In the genomic region with DNA sequence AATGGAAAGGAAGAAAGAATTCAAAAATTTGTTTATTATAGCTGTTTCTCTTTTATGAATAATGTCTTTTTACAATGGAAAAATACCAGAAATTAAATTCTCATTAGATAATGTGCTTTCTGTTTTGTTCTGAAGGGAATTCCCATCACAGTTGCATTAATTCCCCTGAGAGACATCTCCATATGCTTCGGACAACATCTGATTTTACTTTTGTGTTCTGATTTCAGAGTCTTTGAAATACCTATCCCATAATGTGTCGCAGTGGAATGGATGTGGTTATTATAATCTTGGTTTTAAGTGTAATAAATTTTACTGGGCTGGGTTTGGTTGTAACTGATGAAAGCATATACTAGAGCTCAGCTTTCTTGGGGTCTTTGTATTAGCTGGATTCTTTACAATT, we compare ENCODE assay signal across 17 cellular contexts. TPM values are rescaled to one million over a fixed set of nuclear protein-coding genes. Genes with fewer than 3 reads are reported as not detected.
A peak's percentile ranks its signal among the peaks of the same experiment; 100 is the strongest.
DNase-seq lines count a peak whose midpoint lies in the region; TF ChIP-seq lines count a peak whose summit lies in the region.
"Had no signal": no experiment of that assay in that cellular context is flagged by ENCODE, and none has a peak within 500 bp of the region (broad histone marks: within the 10 kb centered on the region; RNA-seq: fewer than 3 reads in every experiment).

No MANE protein-coding gene starts in this region.

- DNase-seq in AG04449 (ENCODE audit: low read depth, low spot score), result peak; percentile 31
- DNase-seq in NCI-H2171 treated with DMSO at 0.1 percent for 48 hours (lab: John Stamatoyannopoulos, UW), result peak; percentile 57
- peak; percentile 97 for DNase-seq in fibroblast of mammary gland (ENCODE audit: low read depth)
- no peak for DNase-seq in nucleus accumbens (lab: John Stamatoyannopoulos, UW)
- DNase-seq in NCI-H1105 treated with DMSO at 0.1 percent for 48 hours (lab: John Stamatoyannopoulos, UW), result no peak
- no peak for DNase-seq in pons (ENCODE audit: low spot score)
- no peak for DNase-seq in T-helper 2 cell treated with Interferon-gamma antibody and Interleukin-4, amounts not matched to agents 5 μg/mL and 100 μg/mL, for 36 hours (ENCODE audit: low spot score)
- DNase-seq: activated CD4-positive, alpha-beta T cell treated with anti-CD3 and anti-CD28 coated beads for 48 hours; amygdala; DND-41; effector CD8-positive, alpha-beta T cell; head of caudate nucleus; natural killer cell; NCI-H1092; small intestine had no signal

- no peaks in the 10 kb centered on the region for H3K36me3 ChIP-seq in skeletal muscle satellite cell (ENCODE audit: insufficient read depth, low read length)
- H3K36me3 ChIP-seq: BLaER1 had no signal

- H3K4me1 ChIP-seq in skeletal muscle satellite cell (ENCODE audit: control insufficient read depth, insufficient read depth, low read length), result peaks cover 43% of the 10 kb centered on the region

- CTCF ChIA-PET in AG04449 (lab: Yijun Ruan, JAX), result interaction anchor here (0.9 to 1.2 kb wide), 5 partner anchors 11 to 362 kb away, joined by 3 to 4 read pairs (median 3); no protein-coding TSS in a partner anchor

- TF ChIP-seq CTCF in AG04449 (IDR thresholded peaks at IDR 0.05; ENCODE audit: insufficient read depth, low read length, missing control alignments), result no peak
- TF ChIP-seq CTCF in fibroblast of mammary gland (conservative IDR thresholded peaks at IDR 0.05; ENCODE audit: control insufficient read depth, insufficient read depth, low read depth, low read length), result no peak

- no peak overlapping the region for H3K27ac Mint-ChIP-seq in T-helper 2 cell treated with Interferon-gamma antibody and Interleukin-4, amounts not matched to agents 5 μg/mL and 100 μg/mL, for 36 hours
- H3K27ac Mint-ChIP-seq: natural killer cell had no signal

- H3K27me3 ChIP-seq in skeletal muscle satellite cell (ENCODE audit: control insufficient read depth, insufficient read depth, low read length), result no peaks in the 10 kb centered on the region
- H3K27me3 ChIP-seq: BLaER1 had no signal

- POLR2A ChIA-PET in AG04449 (lab: Yijun Ruan, JAX), result interaction anchor here (0.5 kb wide), 1 partner anchor 13 kb away, joined by 3 read pairs; no protein-coding TSS in a partner anchor

- no peaks in the 10 kb centered on the region for H3K9me3 ChIP-seq in skeletal muscle satellite cell (replicated peaks; ENCODE audit: low read length)
- H3K9me3 ChIP-seq: BLaER1 had no signal

- peak overlapping the region; percentile 17 for H3K4me2 ChIP-seq in skeletal muscle satellite cell (ENCODE audit: low read length)

- no peak overlapping the region for H3K4me3 ChIP-seq in AG04449 (ENCODE audit: low read depth, low read length)
- H3K4me3 ChIP-seq in fibroblast of mammary gland (ENCODE audit: control insufficient read depth, low read depth, low read length), result no peak overlapping the region
- H3K4me3 ChIP-seq in skeletal muscle satellite cell (ENCODE audit: low read length), result no peak overlapping the region
- H3K4me3 ChIP-seq: BLaER1 had no signal

- no peak overlapping the region for H3K4me3 Mint-ChIP-seq in T-helper 2 cell treated with Interferon-gamma antibody and Interleukin-4, amounts not matched to agents 5 μg/mL and 100 μg/mL, for 36 hours
- H3K4me3 Mint-ChIP-seq: natural killer cell had no signal

- no peak overlapping the region for H3K9ac ChIP-seq in skeletal muscle satellite cell (ENCODE audit: low read depth, low read length)
- H3K9ac ChIP-seq: BLaER1 had no signal

- no peaks in the 10 kb centered on the region for H3K4me1 Mint-ChIP-seq in T-helper 2 cell treated with Interferon-gamma antibody and Interleukin-4, amounts not matched to agents 5 μg/mL and 100 μg/mL, for 36 hours (ENCODE audit: low read depth)
- H3K4me1 Mint-ChIP-seq: natural killer cell had no signal

- H3K27me3 Mint-ChIP-seq in T-helper 2 cell treated with Interferon-gamma antibody and Interleukin-4, amounts not matched to agents 5 μg/mL and 100 μg/mL, for 36 hours (ENCODE audit: low read depth), result peaks cover 11% of the 10 kb centered on the region

- no peaks in the 10 kb centered on the region for H3K36me3 Mint-ChIP-seq in T-helper 2 cell treated with Interferon-gamma antibody and Interleukin-4, amounts not matched to agents 5 μg/mL and 100 μg/mL, for 36 hours (ENCODE audit: low read depth)
- H3K36me3 Mint-ChIP-seq: natural killer cell had no signal

- no peaks in the 10 kb centered on the region for H3K9me3 Mint-ChIP-seq in T-helper 2 cell treated with Interferon-gamma antibody and Interleukin-4, amounts not matched to agents 5 μg/mL and 100 μg/mL, for 36 hours
- H3K9me3 Mint-ChIP-seq: natural killer cell had no signal

RNA-seq across cellular contexts. Expression of a gene that starts 12.5 kb away (rescaled TPM):
- 214 and 220 TPM in 2 replicates for total RNA-seq in skeletal muscle satellite cell (2012; rRNA removed)

Comparison
In these comparisons a context has a peak if more than half of its experiments do, and no peak if none do; other contexts are left out.
1. DNase-seq: peak in AG04449 (single experiment), NCI-H2171 treated with DMSO at 0.1 percent for 48 hours (single experiment) and fibroblast of mammary gland (single experiment); none in nucleus accumbens (0 of 56), NCI-H1105 treated with DMSO at 0.1 percent for 48 hours (single experiment), pons (single experiment) and T-helper 2 cell treated with Interferon-gamma antibody and Interleukin-4, amounts not matched to agents 5 μg/mL and 100 μg/mL, for 36 hours (single experiment).